11 cellular contexts compared by ENCODE assay signal in the genomic region with DNA sequence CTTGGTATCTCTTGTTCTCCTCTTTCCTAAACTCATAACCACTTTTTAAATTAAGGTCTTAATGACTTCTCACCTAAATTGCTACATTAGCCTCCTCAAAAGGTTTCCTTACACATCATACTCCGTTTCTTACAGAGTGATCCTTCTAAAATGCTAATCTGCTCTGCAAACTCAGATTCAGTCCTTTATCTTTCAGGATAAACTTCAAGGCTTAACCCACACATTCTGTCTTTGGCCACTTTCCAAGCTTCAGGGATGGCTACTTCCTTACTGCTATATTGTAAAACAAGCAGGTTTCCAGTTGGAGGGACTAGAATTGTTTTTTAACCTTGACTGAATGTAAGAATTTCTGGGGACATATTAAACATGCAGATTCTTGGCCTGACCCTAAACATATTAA.
DNase-seq lines count a peak whose midpoint lies in the region; ATAC-seq, FAIRE-seq and TF ChIP-seq lines count a peak whose summit lies in the region.
"Had no signal": no experiment of that assay in that cellular context is flagged by ENCODE, and none has a peak within 500 bp of the region (broad histone marks: within the 10 kb centered on the region; RNA-seq: fewer than 3 reads in every experiment).

No MANE protein-coding gene starts in this region.

- FAIRE-seq in K562 (lab: Jason Lieb, UNC) = no peak

- no peaks in the 10 kb centered on the region for H3K9me1 ChIP-seq in K562 (ENCODE audit: control insufficient read depth, insufficient read depth, low read length)

- no peaks in the 10 kb centered on the region for H3K9me2 ChIP-seq in Loucy (replicated peaks; ENCODE audit: low read depth, low read length)

- H4K20me1 ChIP-seq in DND-41 (ENCODE audit: insufficient read depth, low read length) = no peaks in the 10 kb centered on the region
- H4K20me1 ChIP-seq in Loucy (ENCODE audit: insufficient read depth, low read length, poor library complexity, severe bottlenecking) = no peaks in the 10 kb centered on the region
- H4K20me1 ChIP-seq in K562 (replicated peaks; ENCODE audit: control insufficient read depth, insufficient read depth, low read length) = no peaks in the 10 kb centered on the region
- H4K20me1 ChIP-seq in osteoblast (ENCODE audit: insufficient read depth, low read length) = no peaks in the 10 kb centered on the region

- no peak for TF ChIP-seq POLR2A in K562 (conservative IDR thresholded peaks at IDR 0.05)

- no peak overlapping the region for H3K4me3 ChIP-seq in DND-41 (ENCODE audit: low read depth in 1 of 2, low read length in 2 of 2)
- no peak overlapping the region for H3K4me3 ChIP-seq in Loucy (ENCODE audit: low read length, poor library complexity, severe bottlenecking)
- no peak overlapping the region for H3K4me3 ChIP-seq in K562
- H3K4me3 ChIP-seq in osteoblast (ENCODE audit: insufficient read depth, low read length) = no peak overlapping the region

- no TSS peak for BruUV-seq in K562 (replicated peaks; lab: Mats Ljungman, UMichigan)

- H3K27me3 ChIP-seq in DND-41 (ENCODE audit: insufficient read depth, low read length, poor library complexity) (no peaks in the 10 kb centered on the region), Loucy (ENCODE audit: insufficient read depth, low read length, poor library complexity, severe bottlenecking) (no peaks in the 10 kb centered on the region), K562 (ENCODE audit: control insufficient read depth in 2 of 2, insufficient read depth in 2 of 2, low read length in 2 of 2) (no peaks in the 10 kb centered on the region), osteoblast (ENCODE audit: insufficient read depth, low read length) (no peaks in the 10 kb centered on the region)

- POLR2A ChIA-PET in K562 (lab: Yijun Ruan, JAX) = no interaction called here

- CTCF ChIA-PET in K562 (lab: Yijun Ruan, JAX; ENCODE audit: low intra/inter-chr PET ratio) = interaction anchor here (4.1 kb wide), 1 partner anchor 128 kb away, joined by 53 read pairs; no protein-coding TSS in a partner anchor

- H3K4me1 ChIP-seq in DND-41 (ENCODE audit: insufficient read depth, low read length) (peaks cover 44% of the 10 kb centered on the region), Loucy (ENCODE audit: insufficient read depth, low read length, poor library complexity, severe bottlenecking) (peaks cover 12% of the 10 kb centered on the region), K562 (replicated peaks in 1 of 2; ENCODE audit: control insufficient read depth in 2 of 2, insufficient read depth in 2 of 2, low read length in 2 of 2) (peaks cover 3 to 17% of the 10 kb centered on the region in 2 experiments; a peak in 3 of 5 replicates), osteoblast (ENCODE audit: insufficient read depth, low read length) (peaks cover 13% of the 10 kb centered on the region)

- no peaks in the 10 kb centered on the region for H3K79me2 ChIP-seq in DND-41 (ENCODE audit: insufficient read depth, low read length)
- H3K79me2 ChIP-seq in Loucy (ENCODE audit: insufficient read depth, low read length) = no peaks in the 10 kb centered on the region
- H3K79me2 ChIP-seq in K562 (ENCODE audit: control insufficient read depth, insufficient read depth, low read length) = no peaks in the 10 kb centered on the region
- no peaks in the 10 kb centered on the region for H3K79me2 ChIP-seq in osteoblast (ENCODE audit: insufficient read depth, low read length)

- H3K27ac ChIP-seq in DND-41 (ENCODE audit: low read length) = peak overlapping the region; percentile 91
- H3K27ac ChIP-seq in K562 (ENCODE audit: extremely low read depth, low read depth, low read length) = no peak overlapping the region
- no peak overlapping the region for H3K27ac ChIP-seq in osteoblast (ENCODE audit: low read depth, low read length)

- H2AFZ ChIP-seq in DND-41 (ENCODE audit: low read depth, low read length) = peak overlapping the region; percentile 91; the same call in 1 of the 2 replicates
- peak overlapping the region; percentile 70; the same call in 1 of the 2 replicates for H2AFZ ChIP-seq in Loucy (ENCODE audit: low read length)
- peak overlapping the region; percentile 95; the same call in 1 of the 2 replicates for H2AFZ ChIP-seq in K562 (ENCODE audit: low read depth, low read length)
- H2AFZ ChIP-seq in osteoblast (ENCODE audit: low read length) = peak overlapping the region; percentile 1

- H3K9ac ChIP-seq in DND-41 (ENCODE audit: low read depth, low read length) (no peak overlapping the region), Loucy (ENCODE audit: low read depth, low read length, poor library complexity, severe bottlenecking) (no peak overlapping the region), K562 (ENCODE audit: insufficient read depth in 1 of 2, low read depth in 2 of 2, low read length in 2 of 2) (no peak overlapping the region)

- H3K4me2 ChIP-seq in DND-41 (ENCODE audit: insufficient read depth, low read length) (no peak overlapping the region), Loucy (ENCODE audit: low read depth, low read length, poor library complexity, severe bottlenecking) (no peak overlapping the region), K562 (ENCODE audit: insufficient read depth, low read length) (no peak overlapping the region), osteoblast (ENCODE audit: insufficient read depth, low read length) (no peak overlapping the region)

- intact Hi-C loops in K562 (cut with micrococcal nuclease) = loop anchor here (5.0 kb wide), 2 partner anchors 107 to 197 kb away; a partner anchor contains a TSS

- ATAC-seq in DND-41 (ENCODE audit: insufficient read depth, low read depth) (no peak), K562 (peak; percentile 13; the same call in 2 of the 3 replicates), GM21360 (IDR thresholded peaks at IDR 0.05; ENCODE audit: unreplicated experiment) (no peak)

- no peaks in the 10 kb centered on the region for H3K36me3 ChIP-seq in DND-41 (ENCODE audit: insufficient read depth, low read length)
- H3K36me3 ChIP-seq in Loucy (ENCODE audit: insufficient read depth, low read length) = no peaks in the 10 kb centered on the region
- no peaks in the 10 kb centered on the region for H3K36me3 ChIP-seq in K562 (ENCODE audit: control insufficient read depth, insufficient read depth, low read length)
- no peaks in the 10 kb centered on the region for H3K36me3 ChIP-seq in osteoblast (ENCODE audit: insufficient read depth, low read length)

- TF ChIP-seq EP300 in K562 (IDR thresholded peaks at IDR 0.05; ENCODE audit: low read length) = no peak; the same call in 1 of the 2 replicates

- no peak for TF ChIP-seq CTCF in DND-41 (IDR thresholded peaks at IDR 0.05; ENCODE audit: borderline replicate concordance, extremely low read depth, low read length, poor library complexity, severe bottlenecking)
- TF ChIP-seq CTCF in Loucy (conservative IDR thresholded peaks at IDR 0.05; ENCODE audit: low read length) = no peak
- no peak for TF ChIP-seq CTCF in K562 (IDR thresholded peaks at IDR 0.05 in 2 of 3, conservative IDR thresholded peaks at IDR 0.05 in 1 of 3; ENCODE audit: insufficient read depth in 2 of 3, low read depth in 1 of 3, low read length in 3 of 3)
- TF ChIP-seq CTCF in osteoblast (IDR thresholded peaks at IDR 0.05; ENCODE audit: extremely low read depth, low read depth, low read length) = no peak

- whole genome bisulfite sequencing in K562 (ENCODE audit: insufficient coverage, low coverage, missing lambda C conversion rate) = 0% methylated on average over 1 of the region's 1 CpG

- in situ Hi-C loops in K562 (cut with MboI) = loop anchor here (5.0 to 25.0 kb wide), 2 partner anchors 132 to 1847 kb away; a partner anchor contains a TSS

- H3K9me3 ChIP-seq in DND-41 (ENCODE audit: insufficient read depth, low read length, severe bottlenecking) = no peaks in the 10 kb centered on the region
- H3K9me3 ChIP-seq in Loucy (ENCODE audit: insufficient read depth, low read depth, low read length) = no peaks in the 10 kb centered on the region
- H3K9me3 ChIP-seq in K562 (replicated peaks; ENCODE audit: control insufficient read depth, insufficient read depth, low read depth, low read length) = no peaks in the 10 kb centered on the region
- no peaks in the 10 kb centered on the region for H3K9me3 ChIP-seq in osteoblast (ENCODE audit: low read depth, low read length)

- no peaks in the 10 kb centered on the region for H3F3A ChIP-seq in Loucy (ENCODE audit: low read depth)

- DNase-seq in DND-41 (no peak), K562 (ENCODE audit: extremely low read depth in 1 of 4, low spot score in 3 of 4) (peak in 2 of 4 experiments; percentile 21 to 65), osteoblast (ENCODE audit: insufficient read length, low spot score, missing footprints) (no peak), ecto neural progenitor cell (ENCODE audit: low spot score) (no peak), globus pallidus (ENCODE audit: low spot score) (no peak)
- DNase-seq: activated CD4-positive, CD25-positive, alpha-beta regulatory T cell; GDM1; NCI-H1417; stimulated activated naive CD4-positive, alpha-beta T cell had no signal

- TF ChIP-seq RAD21 in K562 (CRISPR knock-in tag; conservative IDR thresholded peaks at IDR 0.05 in 1 of 2, IDR thresholded peaks at IDR 0.05 in 1 of 2) = no peak

TF ChIP-seq in K562, 482 proteins besides CTCF, POLR2A, EP300 and RAD21 (continues in another document):
- TF ChIP-seq ZNF232 (CRISPR knock-in tag; IDR thresholded peaks at IDR 0.05) (no peak), POLR3G (IDR thresholded peaks at IDR 0.05; ENCODE audit: extremely low read depth, insufficient read length, insufficient replicate concordance) (no peak), ZNF584 (CRISPR knock-in tag; IDR thresholded peaks at IDR 0.05; ENCODE audit: low read depth) (no peak)

Comparison
In these comparisons a context has a peak if more than half of its experiments do, and no peak if none do; other contexts are left out.
1. H2AFZ ChIP-seq: peak in every context shown above with its lines; median percentile 95 in K562; 91 in DND-41; 70 in Loucy; 1 in osteoblast.